In the genomic region with DNA sequence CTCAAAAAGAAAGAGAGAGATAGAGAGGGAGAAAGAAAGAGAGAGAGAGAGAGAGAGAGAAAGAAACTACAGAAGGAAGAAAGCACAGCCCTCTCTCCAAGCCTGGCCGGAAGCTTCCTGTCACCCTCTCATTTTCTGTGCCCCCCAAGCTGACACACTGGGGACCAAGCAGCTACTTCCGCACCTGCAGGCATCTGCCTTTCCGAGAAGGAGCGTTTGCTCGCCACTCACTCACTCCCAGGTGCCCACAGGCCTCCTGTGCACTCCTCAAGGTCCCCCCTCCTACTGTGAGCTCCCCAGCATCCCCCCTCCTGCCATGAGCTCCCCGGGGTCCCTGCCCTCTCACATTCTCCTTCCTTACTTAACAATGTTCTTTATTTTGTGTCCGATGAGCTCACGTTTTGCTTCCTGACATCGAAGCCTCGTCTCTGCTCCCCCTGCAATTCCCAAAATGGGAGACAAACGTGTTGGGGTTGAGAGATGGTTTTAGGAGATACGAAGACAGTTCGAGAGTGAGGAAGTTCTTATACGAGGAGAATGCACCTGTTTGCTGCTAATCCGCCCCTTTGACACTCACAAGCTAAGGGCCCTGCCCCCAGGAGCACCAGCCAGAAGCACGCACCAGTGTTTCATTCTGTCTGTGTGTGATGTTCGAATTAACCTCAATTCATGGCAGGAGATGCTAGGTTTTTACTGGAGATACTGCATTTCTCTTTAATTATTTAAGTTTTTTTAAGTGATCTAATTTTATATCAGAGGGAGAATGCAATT, we compare ENCODE assay signal across 1 cellular context.
TF ChIP-seq lines count a peak whose summit lies in the region.

No MANE protein-coding gene starts in this region.

TF ChIP-seq in GM23338, 12 proteins besides CTCF, POLR2A, EP300 and RAD21 (continued from another document):
- TF ChIP-seq REST (IDR thresholded peaks at IDR 0.05; ENCODE audit: unreplicated experiment), result no peak
- no peak for TF ChIP-seq POLR2AphosphoS5 (IDR thresholded peaks at IDR 0.05; ENCODE audit: low read depth)
